ENCODE assay signal across 1 cellular context in the genomic region with DNA sequence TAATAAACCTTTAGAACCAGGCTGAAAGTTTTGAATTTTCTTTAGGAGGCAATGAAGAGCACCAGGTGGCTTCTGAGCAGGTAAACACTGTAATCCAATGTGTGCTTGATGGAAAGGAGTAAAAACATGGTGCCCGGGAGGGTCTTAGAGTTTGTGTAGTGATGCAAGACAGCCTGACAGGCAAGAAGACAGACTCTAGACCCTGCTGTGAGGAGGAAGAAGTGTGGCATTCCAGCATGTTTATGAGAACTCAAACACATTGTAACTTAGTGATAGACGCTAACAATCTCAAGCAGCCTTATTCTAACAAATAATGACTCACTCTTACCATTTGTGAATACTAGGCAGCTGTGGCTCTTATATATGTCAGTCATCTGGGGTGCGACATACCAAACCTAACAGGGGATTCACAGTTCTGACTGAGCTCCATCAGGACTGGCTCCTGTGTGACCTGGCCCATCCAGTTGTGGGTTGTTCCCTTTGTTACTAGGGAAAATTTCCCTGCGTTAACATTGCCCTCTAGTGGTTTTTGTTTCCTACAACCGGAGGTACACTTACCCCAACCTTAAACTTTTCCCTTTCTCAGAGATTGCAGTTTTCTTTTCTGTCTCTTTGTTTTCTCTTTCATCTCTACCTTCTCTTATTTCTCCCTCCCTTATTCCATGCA.
TF ChIP-seq lines count a peak whose summit lies in the region.

No MANE protein-coding gene starts in this region.

TF ChIP-seq in HCT116, 20 proteins besides CTCF, POLR2A, EP300 and RAD21 (continued from another document):
- TF ChIP-seq, protein P1, sequence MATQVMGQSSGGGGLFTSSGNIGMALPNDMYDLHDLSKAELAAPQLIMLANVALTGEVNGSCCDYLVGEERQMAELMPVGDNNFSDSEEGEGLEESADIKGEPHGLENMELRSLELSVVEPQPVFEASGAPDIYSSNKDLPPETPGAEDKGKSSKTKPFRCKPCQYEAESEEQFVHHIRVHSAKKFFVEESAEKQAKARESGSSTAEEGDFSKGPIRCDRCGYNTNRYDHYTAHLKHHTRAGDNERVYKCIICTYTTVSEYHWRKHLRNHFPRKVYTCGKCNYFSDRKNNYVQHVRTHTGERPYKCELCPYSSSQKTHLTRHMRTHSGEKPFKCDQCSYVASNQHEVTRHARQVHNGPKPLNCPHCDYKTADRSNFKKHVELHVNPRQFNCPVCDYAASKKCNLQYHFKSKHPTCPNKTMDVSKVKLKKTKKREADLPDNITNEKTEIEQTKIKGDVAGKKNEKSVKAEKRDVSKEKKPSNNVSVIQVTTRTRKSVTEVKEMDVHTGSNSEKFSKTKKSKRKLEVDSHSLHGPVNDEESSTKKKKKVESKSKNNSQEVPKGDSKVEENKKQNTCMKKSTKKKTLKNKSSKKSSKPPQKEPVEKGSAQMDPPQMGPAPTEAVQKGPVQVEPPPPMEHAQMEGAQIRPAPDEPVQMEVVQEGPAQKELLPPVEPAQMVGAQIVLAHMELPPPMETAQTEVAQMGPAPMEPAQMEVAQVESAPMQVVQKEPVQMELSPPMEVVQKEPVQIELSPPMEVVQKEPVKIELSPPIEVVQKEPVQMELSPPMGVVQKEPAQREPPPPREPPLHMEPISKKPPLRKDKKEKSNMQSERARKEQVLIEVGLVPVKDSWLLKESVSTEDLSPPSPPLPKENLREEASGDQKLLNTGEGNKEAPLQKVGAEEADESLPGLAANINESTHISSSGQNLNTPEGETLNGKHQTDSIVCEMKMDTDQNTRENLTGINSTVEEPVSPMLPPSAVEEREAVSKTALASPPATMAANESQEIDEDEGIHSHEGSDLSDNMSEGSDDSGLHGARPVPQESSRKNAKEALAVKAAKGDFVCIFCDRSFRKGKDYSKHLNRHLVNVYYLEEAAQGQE (IDR thresholded peaks at IDR 0.05; ENCODE audit: low read depth), result no peak
- no peak for TF ChIP-seq EZH2 (IDR thresholded peaks at IDR 0.05)
- no peak for TF ChIP-seq TCF7L2 (IDR thresholded peaks at IDR 0.05; ENCODE audit: borderline replicate concordance, extremely low read depth, insufficient read depth, insufficient read length)
- TF ChIP-seq YY1 (IDR thresholded peaks at IDR 0.05; ENCODE audit: extremely low read depth, insufficient replicate concordance, low read depth, low read length), result no peak
- TF ChIP-seq JUND (IDR thresholded peaks at IDR 0.05), result no peak
- no peak for TF ChIP-seq EZH2phosphoT487 (IDR thresholded peaks at IDR 0.05; ENCODE audit: borderline replicate concordance)
- no peak for TF ChIP-seq ZNF274 (IDR thresholded peaks at IDR 0.05; ENCODE audit: low read depth, low read length)
- TF ChIP-seq, protein P2, sequence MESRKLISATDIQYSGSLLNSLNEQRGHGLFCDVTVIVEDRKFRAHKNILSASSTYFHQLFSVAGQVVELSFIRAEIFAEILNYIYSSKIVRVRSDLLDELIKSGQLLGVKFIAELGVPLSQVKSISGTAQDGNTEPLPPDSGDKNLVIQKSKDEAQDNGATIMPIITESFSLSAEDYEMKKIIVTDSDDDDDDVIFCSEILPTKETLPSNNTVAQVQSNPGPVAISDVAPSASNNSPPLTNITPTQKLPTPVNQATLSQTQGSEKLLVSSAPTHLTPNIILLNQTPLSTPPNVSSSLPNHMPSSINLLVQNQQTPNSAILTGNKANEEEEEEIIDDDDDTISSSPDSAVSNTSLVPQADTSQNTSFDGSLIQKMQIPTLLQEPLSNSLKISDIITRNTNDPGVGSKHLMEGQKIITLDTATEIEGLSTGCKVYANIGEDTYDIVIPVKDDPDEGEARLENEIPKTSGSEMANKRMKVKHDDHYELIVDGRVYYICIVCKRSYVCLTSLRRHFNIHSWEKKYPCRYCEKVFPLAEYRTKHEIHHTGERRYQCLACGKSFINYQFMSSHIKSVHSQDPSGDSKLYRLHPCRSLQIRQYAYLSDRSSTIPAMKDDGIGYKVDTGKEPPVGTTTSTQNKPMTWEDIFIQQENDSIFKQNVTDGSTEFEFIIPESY (IDR thresholded peaks at IDR 0.05; ENCODE audit: extremely low read depth, insufficient replicate concordance, low read length), result no peak
- no peak for TF ChIP-seq ATF3 (IDR thresholded peaks at IDR 0.05)
- TF ChIP-seq SP1 (IDR thresholded peaks at IDR 0.05; ENCODE audit: low read depth), result no peak
- no peak for TF ChIP-seq ELF1 (IDR thresholded peaks at IDR 0.05; ENCODE audit: borderline replicate concordance, low read depth)
- TF ChIP-seq CBX3 (IDR thresholded peaks at IDR 0.05; ENCODE audit: low read depth), result no peak
